8 cellular contexts compared by ENCODE assay signal in genomic region chr6:46170357-46171289, GRCh38. TPM values are rescaled to one million over a fixed set of nuclear protein-coding genes. Genes with fewer than 3 reads are reported as not detected.
DNase-seq lines count a peak whose midpoint lies in the region; ATAC-seq and TF ChIP-seq lines count a peak whose summit lies in the region.

Gene ENPP5, minus strand, starts transcription at chr6:46170980. Its CDS starts 2,718 bp downstream, at chr6:46168262.

- peaks cover 11% of the 10 kb centered on the region for H3K4me1 Mint-ChIP-seq in activated naive CD8-positive, alpha-beta T cell treated with anti-CD3 and anti-CD28 coated beads for 36 hours

- no peak within 1 kb of the TSS for H2AK5ac ChIP-seq in trophoblast cell (ENCODE audit: low read length)

- intact Hi-C loops in left ventricle myocardium inferior (cut with micrococcal nuclease) (no loop called here), tibial artery (cut with DNase I; ENCODE audit: low total_unique reads) (no loop called here)

- H3K9me3 Mint-ChIP-seq in activated naive CD8-positive, alpha-beta T cell treated with anti-CD3 and anti-CD28 coated beads for 36 hours: no peaks in the 10 kb centered on the region

- H3K4ac ChIP-seq in trophoblast cell (ENCODE audit: low read depth, low read length): no peak within 1 kb of the TSS

- H2BK12ac ChIP-seq in trophoblast cell (ENCODE audit: low read length): no peak within 1 kb of the TSS

- H3K9me3 ChIP-seq in left ventricle myocardium inferior (replicated peaks) (no peaks in the 10 kb centered on the region), trophoblast cell (ENCODE audit: insufficient read depth, low read depth, low read length) (no peaks in the 10 kb centered on the region), tibial artery (no peaks in the 10 kb centered on the region)

- peak within 1 kb of the TSS; percentile 75 for H3K4me2 ChIP-seq in trophoblast cell (ENCODE audit: low read length)

- H3K36me3 ChIP-seq in left ventricle myocardium inferior (no peaks in the 10 kb centered on the region), trophoblast cell (ENCODE audit: control insufficient read depth in 1 of 2, insufficient read depth in 2 of 2, low read length in 2 of 2) (no peaks in the 10 kb centered on the region), tibial artery (no peaks in the 10 kb centered on the region)

- no CpG with 5 or more reads among the region's 49 CpGs for WGBS in trophoblast cell (ENCODE audit: extremely low coverage, insufficient coverage, insufficient read length)

- H3K27me3 Mint-ChIP-seq in activated naive CD8-positive, alpha-beta T cell treated with anti-CD3 and anti-CD28 coated beads for 36 hours: peaks cover 20% of the 10 kb centered on the region

- no peak within 1 kb of the TSS for H3K27ac ChIP-seq in left ventricle myocardium inferior (replicated peaks)
- H3K27ac ChIP-seq in trophoblast cell (ENCODE audit: low read depth, low read length): no peak within 1 kb of the TSS
- peak within 1 kb of the TSS; percentile 65 to 67 for H3K27ac ChIP-seq in tibial artery

- H3K4me3 Mint-ChIP-seq in activated naive CD8-positive, alpha-beta T cell treated with anti-CD3 and anti-CD28 coated beads for 36 hours: peak within 1 kb of the TSS; percentile 79

- H3K18ac ChIP-seq in trophoblast cell (ENCODE audit: low read length): no peak within 1 kb of the TSS

- no peak within 1 kb of the TSS for H2BK5ac ChIP-seq in trophoblast cell (ENCODE audit: low read depth, low read length, poor library complexity)

- peaks cover 6% of the 10 kb centered on the region for H3K27me3 ChIP-seq in left ventricle myocardium inferior (ENCODE audit: low read depth)
- no peaks in the 10 kb centered on the region for H3K27me3 ChIP-seq in trophoblast cell (ENCODE audit: insufficient read depth, low read length)
- H3K27me3 ChIP-seq in tibial artery: no peaks in the 10 kb centered on the region

- no peaks in the 10 kb centered on the region for H3K79me2 ChIP-seq in trophoblast cell (ENCODE audit: control insufficient read depth, insufficient read depth, low read length, poor library complexity)

- peak within 1 kb of the TSS; percentile 45 for H4K91ac ChIP-seq in trophoblast cell (ENCODE audit: low read depth, low read length)

- H2BK120ac ChIP-seq in trophoblast cell (ENCODE audit: insufficient read depth, low read length, poor library complexity): no peak within 1 kb of the TSS

- H4K12ac ChIP-seq in trophoblast cell (ENCODE audit: low read depth, low read length): no peak within 1 kb of the TSS

- H4K8ac ChIP-seq in trophoblast cell (ENCODE audit: low read depth, low read length): peak within 1 kb of the TSS; percentile 64

- no peak within 1 kb of the TSS for H3K27ac Mint-ChIP-seq in activated naive CD8-positive, alpha-beta T cell treated with anti-CD3 and anti-CD28 coated beads for 36 hours

- TF ChIP-seq CTCF in left ventricle myocardium inferior (IDR thresholded peaks at IDR 0.05; ENCODE audit: borderline replicate concordance) (no peak), tibial artery (IDR thresholded peaks at IDR 0.05) (no peak)

- DNase-seq in COLO668 (lab: John Stamatoyannopoulos, UW; ENCODE audit: unreplicated experiment): peak; percentile 92
- peak; percentile 66 for DNase-seq in HT-29 (ENCODE audit: low spot score)
- peak; percentile 49 for DNase-seq in RPMI8226
- DNase-seq in activated naive CD8-positive, alpha-beta T cell treated with anti-CD3 and anti-CD28 coated beads for 36 hours: peak; percentile 81
- peak; percentile 73 for DNase-seq in left ventricle myocardium inferior
- peak; percentile 55 to 60 for DNase-seq in trophoblast cell
- peak; percentile 69 to 90 for DNase-seq in tibial artery

- H2AFZ ChIP-seq in trophoblast cell (ENCODE audit: insufficient read depth, low read length, poor library complexity): peak within 1 kb of the TSS; percentile 86

- H3K23ac ChIP-seq in trophoblast cell (ENCODE audit: low read length): no peak within 1 kb of the TSS

- ATAC-seq in GM19468 (IDR thresholded peaks at IDR 0.05; ENCODE audit: extremely low read depth, unreplicated experiment): peak; percentile 64

- H3K4me3 ChIP-seq in left ventricle myocardium inferior (peak within 1 kb of the TSS; percentile 78), trophoblast cell (ENCODE audit: low read depth, low read length) (peak within 1 kb of the TSS; percentile 80), tibial artery (peak within 1 kb of the TSS; percentile 76 to 83)

- no peaks in the 10 kb centered on the region for H3K36me3 Mint-ChIP-seq in activated naive CD8-positive, alpha-beta T cell treated with anti-CD3 and anti-CD28 coated beads for 36 hours

- H3K14ac ChIP-seq in trophoblast cell (ENCODE audit: low read length): no peak within 1 kb of the TSS

- H3K4me1 ChIP-seq in left ventricle myocardium inferior (peaks cover 13% of the 10 kb centered on the region), trophoblast cell (ENCODE audit: control insufficient read depth in 1 of 2, insufficient read depth in 2 of 2, low read length in 2 of 2) (peaks cover 0 to 3% of the 10 kb centered on the region in 2 experiments), tibial artery (peaks cover 0 to 18% (median 1%) of the 10 kb centered on the region in 4 donors)

- H3K9ac ChIP-seq in trophoblast cell (ENCODE audit: low read length): no peak within 1 kb of the TSS

- no peaks in the 10 kb centered on the region for H3K79me1 ChIP-seq in trophoblast cell (ENCODE audit: low read length)

RNA-seq across cellular contexts. Expression of gene ENPP5, which starts in this region (rescaled TPM):
- 1.4 TPM in 1 of 2 replicates, not detected in the other for total RNA-seq in HT-29 (2014; rRNA removed; shearing (Covaris generic))
- under 1 TPM; 0.33 to 0.38 TPM for total RNA-seq in activated naive CD8-positive, alpha-beta T cell treated with anti-CD3 and anti-CD28 coated beads for 36 hours
- 3.0 TPM for total RNA-seq in left ventricle myocardium inferior
- polyA plus RNA-seq in trophoblast cell (2013): 2.2 and 2.6 TPM in 2 replicates

Comparison
In these comparisons a context has a peak if more than half of its experiments do, and no peak if none do; other contexts are left out.
1. Peak in DNase-seq in activated naive CD8-positive, alpha-beta T cell treated with anti-CD3 and anti-CD28 coated beads for 36 hours; RNA of the gene not detected or under 1 TPM.
2. H3K27ac ChIP-seq: peak in tibial artery (2 of 2); none in left ventricle myocardium inferior (single experiment) and trophoblast cell (single experiment).
3. Peak in every context shown above with its lines, with median percentiles within 50 percentile points of each other: DNase-seq and H3K4me3 ChIP-seq.